Comparison of ENCODE assay signal across 22 cellular contexts in genomic region chr18:56861244-56861643, GRCh38.
DNase-seq lines count a peak whose midpoint lies in the region; TF ChIP-seq lines count a peak whose summit lies in the region.
"Had no signal": no experiment of that assay in that cellular context is flagged by ENCODE, and none has a peak within 500 bp of the region (broad histone marks: within the 10 kb centered on the region; RNA-seq: fewer than 3 reads in every experiment).

No MANE protein-coding gene starts in this region.

- H3K27me3 Mint-ChIP-seq in endodermal cell (ENCODE audit: insufficient read depth), result no peaks in the 10 kb centered on the region
- H3K27me3 Mint-ChIP-seq: activated CD4-positive, alpha-beta memory T cell treated with anti-CD3 and anti-CD28 coated beads for 36 hours had no signal

- H3K27me3 ChIP-seq in endodermal cell (ENCODE audit: control insufficient read depth, insufficient read depth, low read length, poor library complexity, severe bottlenecking) (no peaks in the 10 kb centered on the region), uterus (no peaks in the 10 kb centered on the region)
- H3K27me3 ChIP-seq: BLaER1 treated with 17β-estradiol and CSF1 and Interleukin-3, amounts not matched to agents 10 nM and 100 nM; brain microvascular endothelial cell; testis; vagina had no signal

- no peaks in the 10 kb centered on the region for H3K36me3 Mint-ChIP-seq in endodermal cell (ENCODE audit: low read depth)
- H3K36me3 Mint-ChIP-seq: activated CD4-positive, alpha-beta memory T cell treated with anti-CD3 and anti-CD28 coated beads for 36 hours; stimulated activated effector memory CD8-positive, alpha-beta T cell treated with anti-CD3 and anti-CD28 coated beads, Interleukin-12 subunit alpha, Interleukin-12 subunit beta, amount 100 ng/mL, for 72 hours had no signal

- H3K9me3 Mint-ChIP-seq in endodermal cell, result no peaks in the 10 kb centered on the region
- H3K9me3 Mint-ChIP-seq: activated CD4-positive, alpha-beta memory T cell treated with anti-CD3 and anti-CD28 coated beads for 36 hours; stimulated activated effector memory CD8-positive, alpha-beta T cell treated with anti-CD3 and anti-CD28 coated beads, Interleukin-12 subunit alpha, Interleukin-12 subunit beta, amount 100 ng/mL, for 72 hours had no signal

- H3K9ac ChIP-seq in endodermal cell (ENCODE audit: extremely low read depth, low read length, poor library complexity, severe bottlenecking), result no peak overlapping the region
- H3K9ac ChIP-seq: BLaER1 treated with 17β-estradiol and CSF1 and Interleukin-3, amounts not matched to agents 10 nM and 100 nM had no signal

- no peak overlapping the region for H3K27ac ChIP-seq in endodermal cell (ENCODE audit: low read depth, low read length)
- H3K27ac ChIP-seq in uterus, result no peak overlapping the region
- H3K27ac ChIP-seq: BLaER1 treated with 17β-estradiol and CSF1 and Interleukin-3, amounts not matched to agents 10 nM and 100 nM; brain microvascular endothelial cell; testis; vagina had no signal

- H3K4me3 ChIP-seq in endodermal cell (ENCODE audit: low read length) (peak overlapping the region; percentile 6), uterus (no peak overlapping the region)
- H3K4me3 ChIP-seq: BLaER1 treated with 17β-estradiol and CSF1 and Interleukin-3, amounts not matched to agents 10 nM and 100 nM; testis; vagina had no signal

- H3K9me3 ChIP-seq in endodermal cell (ENCODE audit: control insufficient read depth, low read length) (no peaks in the 10 kb centered on the region), uterus (no peaks in the 10 kb centered on the region)
- H3K9me3 ChIP-seq: BLaER1 treated with 17β-estradiol and CSF1 and Interleukin-3, amounts not matched to agents 10 nM and 100 nM; testis; vagina had no signal

- intact Hi-C loops in uterus (cut with DNase I; ENCODE audit: low total_unique reads), result no loop called here

- H3K4me1 ChIP-seq in endodermal cell (ENCODE audit: control insufficient read depth, insufficient read depth, low read length), result no peaks in the 10 kb centered on the region
- H3K4me1 ChIP-seq in uterus, result no peaks in the 10 kb centered on the region
- H3K4me1 ChIP-seq: BLaER1 treated with 17β-estradiol and CSF1 and Interleukin-3, amounts not matched to agents 10 nM and 100 nM; testis; vagina had no signal

- H3K36me3 ChIP-seq in endodermal cell (ENCODE audit: control insufficient read depth, insufficient read depth, low read length) (no peaks in the 10 kb centered on the region), uterus (no peaks in the 10 kb centered on the region)
- H3K36me3 ChIP-seq: BLaER1 treated with 17β-estradiol and CSF1 and Interleukin-3, amounts not matched to agents 10 nM and 100 nM; brain microvascular endothelial cell; vagina had no signal

- H3K27ac Mint-ChIP-seq in endodermal cell, result peak overlapping the region; percentile 13
- H3K27ac Mint-ChIP-seq: activated CD4-positive, alpha-beta memory T cell treated with anti-CD3 and anti-CD28 coated beads for 36 hours; progenitor cell of endocrine pancreas; stimulated activated effector memory CD8-positive, alpha-beta T cell treated with anti-CD3 and anti-CD28 coated beads, Interleukin-12 subunit alpha, Interleukin-12 subunit beta, amount 100 ng/mL, for 72 hours had no signal

- peak; percentile 70 for DNase-seq in COR-L47 (lab: John Stamatoyannopoulos, UW)
- peak; percentile 72 for DNase-seq in NCI-H1105 (lab: John Stamatoyannopoulos, UW)
- peak; percentile 51 for DNase-seq in NCI-H345 (lab: John Stamatoyannopoulos, UW)
- DNase-seq in endodermal cell, result no peak
- DNase-seq in ACHN, result no peak
- no peak for DNase-seq in activated gamma-delta T cell (lab: John Stamatoyannopoulos, UW)
- DNase-seq in uterus, result no peak
- no peak for DNase-seq in iPS-NIHi11 (ENCODE audit: low spot score)
- DNase-seq: activated CD4-positive, alpha-beta memory T cell treated with anti-CD3 and anti-CD28 coated beads for 36 hours; activated CD4-positive, CD25-positive, alpha-beta regulatory T cell; activated effector memory CD4-positive, alpha-beta T cell treated with anti-CD3 and anti-CD28 coated beads, Interleukin-2, amount 50 U/mL, for 16 hours; activated T-cell treated with anti-CD3 and anti-CD28 coated beads for 4 hours; brain microvascular endothelial cell; left ventricle myocardium superior; NCI-H510A treated with DMSO at 0.1 percent for 48 hours; stimulated activated CD4-positive, alpha-beta T cell treated with anti-CD3 and anti-CD28 coated beads, Interleukin-2, amount 100 ng/mL, for 24 hours; T1000; testis had no signal

- TF ChIP-seq CTCF in endodermal cell (conservative IDR thresholded peaks at IDR 0.05), result no peak
- no peak for TF ChIP-seq CTCF in uterus (IDR thresholded peaks at IDR 0.05)

- no peak for TF ChIP-seq POLR2A in uterus (IDR thresholded peaks at IDR 0.05)

- in situ Hi-C loops in ACHN (cut with HindIII; ENCODE audit: low pct_ligation_motif_present, low pct_unique_long_range_greater_than_20kb, low sequenced_read_pairs), result no loop called here

- H3K4me1 Mint-ChIP-seq in endodermal cell, result peaks cover 8% of the 10 kb centered on the region
- H3K4me1 Mint-ChIP-seq: stimulated activated effector memory CD8-positive, alpha-beta T cell treated with anti-CD3 and anti-CD28 coated beads, Interleukin-12 subunit alpha, Interleukin-12 subunit beta, amount 100 ng/mL, for 72 hours had no signal

- no peak overlapping the region for H3K4me3 Mint-ChIP-seq in endodermal cell
- H3K4me3 Mint-ChIP-seq: activated CD4-positive, alpha-beta memory T cell treated with anti-CD3 and anti-CD28 coated beads for 36 hours; stimulated activated effector memory CD8-positive, alpha-beta T cell treated with anti-CD3 and anti-CD28 coated beads, Interleukin-12 subunit alpha, Interleukin-12 subunit beta, amount 100 ng/mL, for 72 hours had no signal

- 82 to 89% methylated on average over 4 to 6 of the region's 6 CpGs for WGBS in endodermal cell (ENCODE audit: insufficient coverage in 1 of 2, insufficient read length in 1 of 2), 2 experiments

Comparison
In these comparisons a context has a peak if more than half of its experiments do, and no peak if none do; other contexts are left out.
1. DNase-seq: peak in COR-L47 (single experiment), NCI-H1105 (single experiment) and NCI-H345 (single experiment); none in endodermal cell (single experiment), ACHN (single experiment), activated gamma-delta T cell (single experiment), uterus (0 of 2) and iPS-NIHi11 (single experiment).